Comparison of ENCODE assay signal across 23 cellular contexts in genomic region chr16:72996291-72997062, GRCh38. TPM values are rescaled to one million over a fixed set of nuclear protein-coding genes. Genes with fewer than 3 reads are reported as not detected.
DNase-seq lines count a peak whose midpoint lies in the region; ATAC-seq, FAIRE-seq and TF ChIP-seq lines count a peak whose summit lies in the region.
"Had no signal": no experiment of that assay in that cellular context is flagged by ENCODE, and none has a peak within 500 bp of the region (broad histone marks: within the 10 kb centered on the region; RNA-seq: fewer than 3 reads in every experiment).

No MANE protein-coding gene starts in this region.

- H3K4me3 ChIP-seq in pancreas (no peak overlapping the region), upper lobe of left lung (no peak overlapping the region), uterus (no peak overlapping the region)
- H3K4me3 ChIP-seq: neural progenitor cell, Peyer's patch, testis had no signal

- H3K4me1 ChIP-seq in pancreas (peaks cover 27 to 32% (median 30%) of the 10 kb centered on the region in 3 donors), upper lobe of left lung (peaks cover 37 to 75% (median 51%) of the 10 kb centered on the region in 4 donors), uterus (no peaks in the 10 kb centered on the region)

- TF ChIP-seq POLR2A in upper lobe of left lung (IDR thresholded peaks at IDR 0.05) (no peak), uterus (IDR thresholded peaks at IDR 0.05) (no peak)

- no peak for FAIRE-seq in pancreas (lab: Jason Lieb, UNC)
- FAIRE-seq: A204.1, GM18507 had no signal

- no peak for TF ChIP-seq EP300 in upper lobe of left lung (IDR thresholded peaks at IDR 0.05)

- peak overlapping the region in 2 of 4 donors; percentile 40 to 47 for H3K27ac ChIP-seq in pancreas
- peak overlapping the region; percentile 10 to 62 (median 62) for H3K27ac ChIP-seq in upper lobe of left lung
- no peak overlapping the region for H3K27ac ChIP-seq in uterus
- no peak overlapping the region for H3K27ac ChIP-seq in substantia nigra (ENCODE audit: low read depth, low read length, poor library complexity, severe bottlenecking)
- H3K27ac ChIP-seq: brain microvascular endothelial cell, neural progenitor cell, Peyer's patch, testis had no signal

- H3K27me3 ChIP-seq in pancreas, result no peaks in the 10 kb centered on the region
- H3K27me3 ChIP-seq in upper lobe of left lung, result no peaks in the 10 kb centered on the region
- H3K27me3 ChIP-seq in uterus, result no peaks in the 10 kb centered on the region
- H3K27me3 ChIP-seq: brain microvascular endothelial cell, neural progenitor cell, Peyer's patch, testis had no signal

- TF ChIP-seq CTCF in pancreas (IDR thresholded peaks at IDR 0.05) (no peak), upper lobe of left lung (IDR thresholded peaks at IDR 0.05) (no peak), uterus (IDR thresholded peaks at IDR 0.05) (no peak)

- peak; percentile 72 for DNase-seq in SIG-M5 treated with dmso at 0.1 percent for 504 hours (lab: John Stamatoyannopoulos, UW; ENCODE audit: unreplicated experiment)
- no peak for DNase-seq in SIG-M5 (lab: John Stamatoyannopoulos, UW)
- peak in 4 of 6 donors; percentile 48 to 55 (median 52) for DNase-seq in pancreas
- peak in 1 of 2 donors; percentile 68 for DNase-seq in upper lobe of left lung
- DNase-seq in uterus, result no peak
- no peak for DNase-seq in substantia nigra (lab: John Stamatoyannopoulos, UW)
- DNase-seq: activated CD4-positive, alpha-beta memory T cell treated with anti-CD3 and anti-CD28 coated beads for 36 hours; activated naive CD8-positive, alpha-beta T cell treated with anti-CD3 and anti-CD28 coated beads for 36 hours; activated T-cell treated with anti-CD3 and anti-CD28 coated beads, Interleukin-2, amount 50 U/mL, for 4 hours; brain microvascular endothelial cell; C1 segment of cervical spinal cord; dermis blood vessel endothelial cell; erythroblast; GOT3; KG1; NCI-H1092 treated with DMSO at 0.1 percent for 48 hours; Peyer's patch; testis had no signal

- ATAC-seq in esophagus mucosa, result peak; percentile 35
- ATAC-seq in pancreas, result peak; percentile 60 to 86 (median 82)
- peak in 1 of 2 donors; percentile 35 for ATAC-seq in upper lobe of left lung (ENCODE audit: low FRiP score in 2 of 2)
- ATAC-seq in HG02970 (IDR thresholded peaks at IDR 0.05; ENCODE audit: low FRiP score, unreplicated experiment), result no peak
- ATAC-seq: activated T-cell treated with anti-CD3 and anti-CD28 coated beads, Interleukin-2, amount 50 U/mL, for 4 hours had no signal

- H3K36me3 ChIP-seq in pancreas (no peaks in the 10 kb centered on the region), upper lobe of left lung (no peaks in the 10 kb centered on the region), uterus (no peaks in the 10 kb centered on the region)
- H3K36me3 ChIP-seq: brain microvascular endothelial cell, neural progenitor cell, Peyer's patch had no signal

- H3K9me3 ChIP-seq in pancreas (no peaks in the 10 kb centered on the region), upper lobe of left lung (no peaks in the 10 kb centered on the region), uterus (no peaks in the 10 kb centered on the region)
- H3K9me3 ChIP-seq: Peyer's patch, testis had no signal

- 30 to 33% methylated on average over 11 of the region's 11 CpGs for WGBS in pancreas, 2 donors
- WGBS in upper lobe of left lung, 2 donors, result 58 to 64% methylated on average over 11 of the region's 11 CpGs

- intact Hi-C loops in pancreas (cut with DNase I), result no loop called here
- intact Hi-C loops in uterus (cut with DNase I; ENCODE audit: low total_unique reads), result no loop called here

RNA-seq across cellular contexts. Expression of gene ZFHX3, which starts 51.5 kb away (rescaled TPM):
- 3.9 TPM for total RNA-seq in esophagus mucosa
- total RNA-seq in pancreas, result 10 to 100 TPM in 4 of 6 donors, 1 to 10 TPM in 2; 8.7 to 17.6 (median 10.4) TPM
- 1 to 10 TPM; 2.5 to 4.5 TPM for polyA plus RNA-seq in pancreas
- 10 to 100 TPM; 22.4 to 40.3 (median 27.0) TPM for total RNA-seq in upper lobe of left lung
- total RNA-seq in uterus, result 10 to 100 TPM in 3 of 4 donors, 1 to 10 TPM in 1; 9.1 to 34.0 (median 12.0) TPM

Comparison
In these comparisons a context has a peak if more than half of its experiments do, and no peak if none do; other contexts are left out.
1. DNase-seq: peak in SIG-M5 treated with dmso at 0.1 percent for 504 hours (single experiment) and pancreas (4 of 6); none in SIG-M5 (single experiment), uterus (0 of 2) and substantia nigra (0 of 49).
2. H3K27ac ChIP-seq: peak in upper lobe of left lung (4 of 4); none in uterus (0 of 2) and substantia nigra (single experiment).